In genomic region chr16:19815418-19815817, GRCh38 we compare ENCODE assay signal across 18 cellular contexts.
"Had no signal": no experiment of that assay in that cellular context is flagged by ENCODE, and none has a peak within 500 bp of the region (broad histone marks: within the 10 kb centered on the region; RNA-seq: fewer than 3 reads in every experiment).

No MANE protein-coding gene starts in this region.

- DNase-seq: immature natural killer cell; left ventricle myocardium inferior; mucosa of descending colon; naive thymus-derived CD4-positive, alpha-beta T cell; ovary; retina; right cardiac atrium; sigmoid colon; small intestine; spleen; stimulated activated CD4-positive, alpha-beta T cell treated with anti-CD3 and anti-CD28 coated beads, Interleukin-4, amount 100 ng/mL, for 24 hours; stimulated activated naive CD4-positive, alpha-beta T cell; tibial artery; uterus had no signal

- H3K4me1 Mint-ChIP-seq: immature natural killer cell; naive thymus-derived CD4-positive, alpha-beta T cell; stimulated activated effector memory CD8-positive, alpha-beta T cell treated with anti-CD3 and anti-CD28 coated beads, Interleukin-12 subunit alpha, Interleukin-12 subunit beta, amount 100 ng/mL, for 72 hours had no signal

- H3K27ac Mint-ChIP-seq: immature natural killer cell; natural killer cell treated with Interleukin-12 subunit alpha and Interleukin-12 subunit beta and Interleukin-15 and Interleukin-18, amount 100 ng/mL, for 72 hours; stimulated activated effector memory CD8-positive, alpha-beta T cell treated with anti-CD3 and anti-CD28 coated beads, Interleukin-12 subunit alpha, Interleukin-12 subunit beta, amount 100 ng/mL, for 72 hours; stimulated activated naive CD8-positive, alpha-beta T cell treated with anti-CD3 and anti-CD28 coated beads, Interleukin-15, Interleukin-2, amounts not matched to agents 100 ng/mL and 50 ng/mL, for 24 hours had no signal

- H3K4me3 Mint-ChIP-seq: immature natural killer cell; naive thymus-derived CD4-positive, alpha-beta T cell; natural killer cell treated with Interleukin-12 subunit alpha and Interleukin-12 subunit beta and Interleukin-15 and Interleukin-18, amount 100 ng/mL, for 72 hours; stimulated activated effector memory CD8-positive, alpha-beta T cell treated with anti-CD3 and anti-CD28 coated beads, Interleukin-12 subunit alpha, Interleukin-12 subunit beta, amount 100 ng/mL, for 72 hours; stimulated activated naive CD8-positive, alpha-beta T cell treated with anti-CD3 and anti-CD28 coated beads, Interleukin-15, Interleukin-2, amounts not matched to agents 100 ng/mL and 50 ng/mL, for 24 hours had no signal

- H3K27me3 Mint-ChIP-seq: progenitor cell of endocrine pancreas had no signal

- ATAC-seq: mucosa of descending colon; naive thymus-derived CD4-positive, alpha-beta T cell; natural killer cell treated with Interleukin-12 subunit alpha and Interleukin-12 subunit beta and Interleukin-15 and Interleukin-18, amount 100 ng/mL, for 72 hours; right cardiac atrium; stimulated activated effector memory CD8-positive, alpha-beta T cell treated with anti-CD3 and anti-CD28 coated beads, Interleukin-12 subunit alpha, Interleukin-12 subunit beta, amount 100 ng/mL, for 72 hours had no signal

- H3K36me3 Mint-ChIP-seq: immature natural killer cell; natural killer cell treated with Interleukin-12 subunit alpha and Interleukin-12 subunit beta and Interleukin-15 and Interleukin-18, amount 100 ng/mL, for 72 hours; stimulated activated effector memory CD8-positive, alpha-beta T cell treated with anti-CD3 and anti-CD28 coated beads, Interleukin-12 subunit alpha, Interleukin-12 subunit beta, amount 100 ng/mL, for 72 hours had no signal
